Comparison of ENCODE assay signal across 10 cellular contexts in the genomic region with DNA sequence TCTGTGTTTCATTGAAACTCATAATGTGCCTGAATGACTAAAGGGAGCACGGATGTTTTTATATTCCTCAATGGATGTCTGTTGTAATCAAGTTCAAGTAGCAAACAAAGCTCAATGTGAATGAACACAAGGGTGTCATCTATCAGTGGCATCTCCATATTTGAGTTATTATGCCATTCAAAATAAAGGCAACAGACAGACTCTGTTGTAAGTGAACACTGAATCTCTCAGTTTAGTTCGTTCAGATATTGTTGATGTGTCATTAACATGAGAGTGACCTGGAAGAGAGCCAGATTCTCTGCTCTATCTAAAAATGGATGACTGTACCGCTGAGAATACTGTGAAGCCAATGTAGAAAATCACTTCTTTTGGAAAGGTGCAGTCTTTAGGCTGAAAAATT.
DNase-seq lines count a peak whose midpoint lies in the region; ATAC-seq and TF ChIP-seq lines count a peak whose summit lies in the region.
"Had no signal": no experiment of that assay in that cellular context is flagged by ENCODE, and none has a peak within 500 bp of the region (broad histone marks: within the 10 kb centered on the region; RNA-seq: fewer than 3 reads in every experiment).

No MANE protein-coding gene starts in this region.

- H3K27ac ChIP-seq in breast epithelium (no peak overlapping the region), aorta (ENCODE audit: low read depth in 1 of 2, low read length in 2 of 2) (no peak overlapping the region)

- no peak overlapping the region for H3K27ac Mint-ChIP-seq in MCF 10A (ENCODE audit: low read depth, unreplicated experiment)

- intact Hi-C loops in MCF 10A (cut with micrococcal nuclease) (loop anchor here (10.0 kb wide), 3 partner anchors 478 to 1352 kb away; a partner anchor contains a TSS), breast epithelium (cut with DNase I; ENCODE audit: low total_unique reads) (loop anchor here (10.0 kb wide), 1 partner anchor 1672 kb away; no protein-coding TSS in a partner anchor), posterior cingulate gyrus (cut with DNase I) (no loop called here), aorta (cut with DNase I) (no loop called here)

- H3K4me3 Mint-ChIP-seq in MCF 10A (ENCODE audit: unreplicated experiment) = no peak overlapping the region

- no peak for ATAC-seq in aorta (ENCODE audit: low FRiP score)

- H3K4me3 ChIP-seq in breast epithelium = no peak overlapping the region
- no peak overlapping the region for H3K4me3 ChIP-seq in MG63
- H3K4me3 ChIP-seq in aorta (ENCODE audit: low read length in 2 of 2) = no peak overlapping the region

- no TSS peak for BruUV-seq in MCF 10A (replicated peaks; lab: Mats Ljungman, UMichigan)

- no peaks in the 10 kb centered on the region for H3K27me3 ChIP-seq in breast epithelium
- no peaks in the 10 kb centered on the region for H3K27me3 ChIP-seq in MG63
- no peaks in the 10 kb centered on the region for H3K27me3 ChIP-seq in aorta (ENCODE audit: control insufficient read depth in 1 of 2, insufficient read depth in 2 of 2, low read length in 1 of 2)

- H3K9me3 ChIP-seq in breast epithelium (no peaks in the 10 kb centered on the region), MG63 (no peaks in the 10 kb centered on the region), aorta (ENCODE audit: control insufficient read depth, low read length) (no peaks in the 10 kb centered on the region)

- H3K4me1 ChIP-seq in breast epithelium (no peaks in the 10 kb centered on the region), aorta (ENCODE audit: control insufficient read depth in 1 of 2, insufficient read depth in 2 of 2, low read length in 2 of 2) (no peaks in the 10 kb centered on the region)

- POLR2A ChIA-PET in MCF 10A (lab: Yijun Ruan, JAX) = no interaction called here

- no peaks in the 10 kb centered on the region for H3K4me1 Mint-ChIP-seq in MCF 10A (ENCODE audit: insufficient read depth, unreplicated experiment)

- no peaks in the 10 kb centered on the region for H3K9me3 Mint-ChIP-seq in MCF 10A (ENCODE audit: unreplicated experiment)

- CTCF ChIA-PET in MCF 10A (lab: Yijun Ruan, JAX) = interaction anchor here (0.6 to 11.7 kb wide), 2 partner anchors 115 to 1370 kb away, joined by 5 to 208 read pairs; no protein-coding TSS in a partner anchor

- no peak for TF ChIP-seq POLR2A in breast epithelium (IDR thresholded peaks at IDR 0.05)

- no peaks in the 10 kb centered on the region for H3K27me3 Mint-ChIP-seq in MCF 10A (ENCODE audit: insufficient read depth, unreplicated experiment)

- 41 to 47% methylated on average over 3 of the region's 3 CpGs for WGBS in aorta, 2 donors

- TF ChIP-seq CTCF in MCF 10A (IDR thresholded peaks at IDR 0.05; ENCODE audit: unreplicated experiment) (no peak), breast epithelium (IDR thresholded peaks at IDR 0.05) (no peak)

- H3K36me3 Mint-ChIP-seq in MCF 10A (ENCODE audit: insufficient read depth, unreplicated experiment) = no peaks in the 10 kb centered on the region

- DNase-seq in MCF 10A (ENCODE audit: unreplicated experiment) (peak; percentile 43), breast epithelium (ENCODE audit: low spot score in 2 of 2) (no peak), NCI-H446 treated with DMSO at 0.1 percent for 48 hours (lab: John Stamatoyannopoulos, UW) (peak; percentile 31), dermis blood vessel endothelial cell (peak; percentile 43), superior temporal gyrus (ENCODE audit: extremely low spot score) (peak; percentile 31), MG63 (no peak), posterior cingulate gyrus (no peak), aorta (no peak)
- DNase-seq: kidney; stimulated activated CD4-positive, alpha-beta T cell treated with anti-CD3 and anti-CD28 coated beads, Interleukin-15, amount 100 ng/mL, for 24 hours had no signal

- H3K36me3 ChIP-seq in breast epithelium = no peaks in the 10 kb centered on the region
- H3K36me3 ChIP-seq in MG63 = no peaks in the 10 kb centered on the region
- no peaks in the 10 kb centered on the region for H3K36me3 ChIP-seq in aorta (ENCODE audit: control insufficient read depth in 1 of 2, insufficient read depth in 2 of 2, low read length in 1 of 2)

Comparison
In these comparisons a context has a peak if more than half of its experiments do, and no peak if none do; other contexts are left out.
1. DNase-seq: peak in MCF 10A (single experiment), NCI-H446 treated with DMSO at 0.1 percent for 48 hours (single experiment), dermis blood vessel endothelial cell (single experiment) and superior temporal gyrus (single experiment); none in breast epithelium (0 of 2), MG63 (single experiment), posterior cingulate gyrus (0 of 10) and aorta (0 of 2).
2. intact Hi-C loops: an anchor here in MCF 10A (10.0 kb wide) and breast epithelium (10.0 kb wide); none called in posterior cingulate gyrus and aorta.